In genomic region chr2:135905679-135906078, GRCh38 we compare ENCODE assay signal across 27 cellular contexts.
"Had no signal": no experiment of that assay in that cellular context is flagged by ENCODE, and none has a peak within 500 bp of the region (broad histone marks: within the 10 kb centered on the region; RNA-seq: fewer than 3 reads in every experiment).

No MANE protein-coding gene starts in this region.

- H3K4me3 ChIP-seq: left ventricle myocardium inferior, lung, neural progenitor cell, right atrium auricular region, skin epidermis, stomach, testis, thyroid gland, transverse colon, upper lobe of left lung, vagina had no signal

- DNase-seq: hypothalamus; immature natural killer cell; left ventricle myocardium inferior; mesendoderm; naive B cell; natural killer cell; nephron progenitor cell; occipital lobe; stimulated activated CD4-positive, alpha-beta T cell treated with anti-CD3 and anti-CD28 coated beads, Interleukin-12 subunit alpha, Interleukin-12 subunit beta, amount 100 ng/mL, for 4 hours; stimulated activated CD4-positive, alpha-beta T cell treated with anti-CD3 and anti-CD28 coated beads, Interleukin-15, amount 100 ng/mL, for 24 hours; stimulated activated CD4-positive, alpha-beta T cell treated with anti-CD3 and anti-CD28 coated beads, Interleukin-2, amount 100 ng/mL, for 24 hours; stimulated activated CD4-positive, alpha-beta T cell treated with anti-CD3 and anti-CD28 coated beads, Interleukin-4, amount 100 ng/mL, for 1 hour; stimulated activated naive B cell treated with anti-CD40 and anti-IgM and Interleukin-4, amounts not matched to agents 10 μg/mL and 1 μg/mL and 100 μg/mL, for 72 hours; stimulated activated naive CD8-positive, alpha-beta T cell treated with anti-CD3 and anti-CD28 coated beads, Interleukin-15, Interleukin-2, amounts not matched to agents 100 U/mL and 50 U/mL, for 24 hours; stomach; testis; thyroid gland; transverse colon; upper lobe of left lung had no signal

- H3K9me3 ChIP-seq: left ventricle myocardium inferior, neutrophil, right atrium auricular region, stomach, testis, thyroid gland, transverse colon, upper lobe of left lung, vagina had no signal

- H3K9ac ChIP-seq: neural progenitor cell had no signal

- H3K27ac ChIP-seq: left ventricle myocardium inferior, neutrophil, right atrium auricular region, skin epidermis, stomach, testis, transverse colon, upper lobe of left lung, vagina had no signal

- H3K27me3 ChIP-seq: neural progenitor cell, neutrophil, right atrium auricular region, stomach, testis, thyroid gland, transverse colon, upper lobe of left lung, vagina had no signal

- ATAC-seq: natural killer cell; sciatic nerve; stimulated activated naive B cell treated with anti-CD40 and anti-IgM and Interleukin-4, amounts not matched to agents 10 μg/mL and 1 μg/mL and 100 μg/mL, for 72 hours; stimulated activated naive CD8-positive, alpha-beta T cell treated with anti-CD3 and anti-CD28 coated beads, Interleukin-15, Interleukin-2, amounts not matched to agents 100 U/mL and 50 U/mL, for 24 hours had no signal

- H2AFZ ChIP-seq: neural progenitor cell had no signal

- H3K4me1 ChIP-seq: right atrium auricular region, transverse colon, upper lobe of left lung, vagina had no signal

- H3K4me2 ChIP-seq: neural progenitor cell had no signal

- FAIRE-seq: islet of Langerhans had no signal
